ENCODE assay signal across 8 cellular contexts in the genomic region with DNA sequence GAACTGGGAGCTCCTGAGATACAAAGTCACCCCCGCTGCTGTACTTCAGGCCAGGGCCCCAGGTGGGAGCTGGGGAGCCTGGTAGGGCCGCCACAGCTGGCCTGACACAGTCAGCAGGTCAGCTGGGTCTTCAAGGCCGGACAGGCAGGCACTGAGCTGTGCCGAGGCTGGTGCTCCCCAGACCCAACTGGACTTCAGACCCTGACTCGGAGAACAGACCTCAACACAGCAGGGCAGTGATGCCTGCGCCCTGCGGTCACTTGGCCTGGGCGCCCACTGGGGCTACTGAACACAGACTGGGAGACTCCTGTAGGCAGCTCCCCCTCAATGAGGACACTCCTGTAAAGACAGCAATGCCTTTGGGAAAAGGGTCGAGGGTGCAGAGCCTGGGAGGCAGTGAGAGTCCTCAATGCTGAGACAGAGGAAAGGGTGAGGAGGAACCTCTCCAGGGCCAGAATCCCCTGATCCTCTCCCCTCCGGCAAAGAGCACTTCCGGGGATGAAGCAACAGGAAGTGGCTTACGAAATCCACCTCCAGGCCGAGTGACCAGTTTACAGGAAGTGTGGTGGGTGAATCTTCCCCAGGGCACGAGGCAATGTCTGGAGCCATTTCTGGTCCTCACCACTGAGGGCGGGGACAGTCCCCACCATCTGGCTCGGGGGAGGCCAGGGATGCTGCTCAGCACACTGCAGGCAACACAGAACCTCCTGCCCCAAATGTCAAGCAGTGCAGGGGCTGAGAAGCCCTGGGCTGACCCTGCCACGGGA. TPM values are rescaled to one million over a fixed set of nuclear protein-coding genes. Genes with fewer than 3 reads are reported as not detected.
DNase-seq lines count a peak whose midpoint lies in the region; ATAC-seq, FAIRE-seq and TF ChIP-seq lines count a peak whose summit lies in the region.

No MANE protein-coding gene starts in this region.

- H3K4me3 Mint-ChIP-seq in IgD-negative memory B cell: peak overlapping the region in 2 of 4 donors; percentile 68 to 88
- H3K4me3 Mint-ChIP-seq in WTC11: no peak overlapping the region

- TF ChIP-seq CTCF in AG10803 (conservative IDR thresholded peaks at IDR 0.05; ENCODE audit: low read length) (no peak), WTC11 (IDR thresholded peaks at IDR 0.05) (no peak)

- ATAC-seq in WTC11: no peak
- peak; percentile 96 for ATAC-seq in stimulated activated naive CD8-positive, alpha-beta T cell treated with anti-CD3 and anti-CD28 coated beads, Interleukin-15, Interleukin-2, amounts not matched to agents 100 U/mL and 50 U/mL, for 24 hours

- H3K4me1 Mint-ChIP-seq in IgD-negative memory B cell (peaks cover 20 to 46% (median 25%) of the 10 kb centered on the region in 3 donors), WTC11 (peaks cover 28% of the 10 kb centered on the region)

- no peak overlapping the region for H3K4me3 ChIP-seq in AG10803 (ENCODE audit: low read length)
- H3K4me3 ChIP-seq in mesenchymal stem cell (ENCODE audit: insufficient read depth in 1 of 2, low read depth in 1 of 2, low read length in 2 of 2): no peak overlapping the region

- peak overlapping the region in 2 of 3 donors; percentile 76 to 95 for H3K27ac Mint-ChIP-seq in IgD-negative memory B cell
- H3K27ac Mint-ChIP-seq in WTC11: peak overlapping the region; percentile 85

- H2BK5ac ChIP-seq in mesenchymal stem cell (ENCODE audit: low read depth, low read length, poor library complexity, severe bottlenecking): no peak overlapping the region

- H3K36me3 Mint-ChIP-seq in IgD-negative memory B cell: no peaks in the 10 kb centered on the region
- H3K36me3 Mint-ChIP-seq in WTC11: no peaks in the 10 kb centered on the region

- no peak overlapping the region for H2AFZ ChIP-seq in mesenchymal stem cell (ENCODE audit: low read depth, low read length)

- no peaks in the 10 kb centered on the region for H3K9me3 ChIP-seq in mesenchymal stem cell (ENCODE audit: control insufficient read depth, low read length)

- no peak overlapping the region for H3K4me2 ChIP-seq in mesenchymal stem cell (ENCODE audit: low read length, poor library complexity, severe bottlenecking)

- peak overlapping the region; percentile 33 to 98 for H3K4ac ChIP-seq in mesenchymal stem cell (ENCODE audit: low read depth in 1 of 2, low read length in 2 of 2)

- peaks cover 0 to 15% of the 10 kb centered on the region in 2 experiments for H3K36me3 ChIP-seq in mesenchymal stem cell (ENCODE audit: control insufficient read depth in 1 of 2, insufficient read depth in 2 of 2, low read depth in 1 of 2, low read length in 2 of 2)

- peak; percentile 95 for DNase-seq in AG10803 (ENCODE audit: low read depth)
- DNase-seq in GM19239 (ENCODE audit: insufficient read length, low spot score): peak; percentile 85
- DNase-seq in WTC11 (ENCODE audit: low spot score): no peak
- peak; percentile 45 to 55 for DNase-seq in dermis microvascular lymphatic vessel endothelial cell (ENCODE audit: low read depth in 2 of 2)
- DNase-seq in mesenchymal stem cell: peak; percentile 97
- peak; percentile 86 for DNase-seq in stimulated activated naive CD8-positive, alpha-beta T cell treated with anti-CD3 and anti-CD28 coated beads, Interleukin-15, Interleukin-2, amounts not matched to agents 100 U/mL and 50 U/mL, for 24 hours
- DNase-seq in NCI-H748 (lab: John Stamatoyannopoulos, UW; ENCODE audit: unreplicated experiment): no peak

- no peaks in the 10 kb centered on the region for H3K27me3 Mint-ChIP-seq in IgD-negative memory B cell
- H3K27me3 Mint-ChIP-seq in WTC11 (ENCODE audit: low read depth): no peaks in the 10 kb centered on the region

- peak overlapping the region; percentile 37 for H2AK5ac ChIP-seq in mesenchymal stem cell (ENCODE audit: low read length, severe bottlenecking)

- H4K91ac ChIP-seq in mesenchymal stem cell (ENCODE audit: low read length): peak overlapping the region; percentile 99

- peak; percentile 96 for FAIRE-seq in GM19239 (lab: Jason Lieb, UNC)

- H2BK120ac ChIP-seq in mesenchymal stem cell (ENCODE audit: low read depth, low read length): peak overlapping the region; percentile 87

- H3K14ac ChIP-seq in mesenchymal stem cell (ENCODE audit: low read length in 2 of 2): peak overlapping the region in 1 of 2 experiments; percentile 5

- peak overlapping the region; percentile 79 to 90 for H3K18ac ChIP-seq in mesenchymal stem cell (ENCODE audit: low read depth in 1 of 2, low read length in 2 of 2)

- H3K23ac ChIP-seq in mesenchymal stem cell (ENCODE audit: low read length in 2 of 2): no peak overlapping the region

- H2BK12ac ChIP-seq in mesenchymal stem cell (ENCODE audit: low read length in 2 of 2): peak overlapping the region; percentile 86 to 96

- H3K9me3 Mint-ChIP-seq in IgD-negative memory B cell (no peaks in the 10 kb centered on the region), WTC11 (no peaks in the 10 kb centered on the region)

- H3K27ac ChIP-seq in mesenchymal stem cell (ENCODE audit: low read length, poor library complexity, severe bottlenecking): no peak overlapping the region

- H3K4me1 ChIP-seq in mesenchymal stem cell (ENCODE audit: control insufficient read depth, insufficient read depth, low read depth, low read length): peaks cover 51% of the 10 kb centered on the region

- H4K8ac ChIP-seq in mesenchymal stem cell (ENCODE audit: low read length): peak overlapping the region; percentile 93

- 55% methylated on average over 15 of the region's 17 CpGs for WGBS in mesenchymal stem cell

- H3K27me3 ChIP-seq in mesenchymal stem cell (ENCODE audit: control insufficient read depth in 1 of 2, insufficient read depth in 1 of 2, low read length in 2 of 2): no peaks in the 10 kb centered on the region

- peak overlapping the region; percentile 30 for H3K9ac ChIP-seq in mesenchymal stem cell (ENCODE audit: low read length)

- peaks cover 35% of the 10 kb centered on the region for H3K79me1 ChIP-seq in mesenchymal stem cell (replicated peaks; ENCODE audit: low read length, poor library complexity, severe bottlenecking)

- CTCF ChIA-PET in WTC11 (lab: Charles Lee): interaction anchor here (1.4 to 2.1 kb wide), 4 partner anchors 9 to 111 kb away, joined by 5 to 19 read pairs (median 8); no protein-coding TSS in a partner anchor

- no peak overlapping the region for H2BK15ac ChIP-seq in mesenchymal stem cell (ENCODE audit: low read depth, poor library complexity, severe bottlenecking)

- POLR2A ChIA-PET in WTC11 (lab: Charles Lee): no interaction called here

TF ChIP-seq in WTC11, 78 proteins besides CTCF, POLR2A, EP300 and RAD21:
- TF ChIP-seq, protein P1, sequence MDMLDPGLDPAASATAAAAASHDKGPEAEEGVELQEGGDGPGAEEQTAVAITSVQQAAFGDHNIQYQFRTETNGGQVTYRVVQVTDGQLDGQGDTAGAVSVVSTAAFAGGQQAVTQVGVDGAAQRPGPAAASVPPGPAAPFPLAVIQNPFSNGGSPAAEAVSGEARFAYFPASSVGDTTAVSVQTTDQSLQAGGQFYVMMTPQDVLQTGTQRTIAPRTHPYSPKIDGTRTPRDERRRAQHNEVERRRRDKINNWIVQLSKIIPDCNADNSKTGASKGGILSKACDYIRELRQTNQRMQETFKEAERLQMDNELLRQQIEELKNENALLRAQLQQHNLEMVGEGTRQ (CRISPR knock-in tag; IDR thresholded peaks at IDR 0.05): no peak
- TF ChIP-seq GABPB1 (CRISPR knock-in tag; IDR thresholded peaks at IDR 0.05): peak; percentile 97
- TF ChIP-seq RELA (CRISPR knock-in tag; IDR thresholded peaks at IDR 0.05; ENCODE audit: borderline replicate concordance): no peak

RNA-seq across cellular contexts. Expression of gene ISYNA1, which starts 40.8 kb away (rescaled TPM):
- 17.2 TPM for polyA plus RNA-seq in IgD-negative memory B cell
- 236 to 310 TPM (median 307 TPM) in 3 replicates for total RNA-seq in WTC11 (2021)
- 38.1 and 57.3 TPM in 2 replicates for total RNA-seq in dermis microvascular lymphatic vessel endothelial cell
- polyA plus RNA-seq in mesenchymal stem cell (2013, experiment 1 of 2): 83.2 TPM
- 85.1 TPM for polyA plus RNA-seq in mesenchymal stem cell (2013, experiment 2 of 2)

RNA-seq across cellular contexts. Expression of gene ELL, which starts 43.1 kb away (rescaled TPM):
- 19.7 TPM for polyA plus RNA-seq in IgD-negative memory B cell
- total RNA-seq in WTC11 (2021) (11.6 to 17.3 TPM (median 13.1 TPM) in 3 replicates), dermis microvascular lymphatic vessel endothelial cell (9.0 and 12.3 TPM in 2 replicates)
- polyA plus RNA-seq in mesenchymal stem cell (2013, experiment 1 of 2): 9.8 TPM
- polyA plus RNA-seq in mesenchymal stem cell (2013, experiment 2 of 2): 9.8 TPM

RNA-seq across cellular contexts. Expression of gene SSBP4, which starts 59.5 kb away (rescaled TPM):
- 97.4 TPM for polyA plus RNA-seq in IgD-negative memory B cell
- total RNA-seq in WTC11 (2021) (44.5 to 51.2 TPM (median 47.4 TPM) in 3 replicates), dermis microvascular lymphatic vessel endothelial cell (33.9 and 53.5 TPM in 2 replicates)
- polyA plus RNA-seq in mesenchymal stem cell (2013, experiment 1 of 2): 88.5 TPM
- polyA plus RNA-seq in mesenchymal stem cell (2013, experiment 2 of 2): 97.4 TPM

Comparison
In these comparisons a context has a peak if more than half of its experiments do, and no peak if none do; other contexts are left out.
1. DNase-seq: peak in AG10803 (single experiment), GM19239 (single experiment), dermis microvascular lymphatic vessel endothelial cell (2 of 2), mesenchymal stem cell (single experiment) and stimulated activated naive CD8-positive, alpha-beta T cell treated with anti-CD3 and anti-CD28 coated beads, Interleukin-15, Interleukin-2, amounts not matched to agents 100 U/mL and 50 U/mL, for 24 hours (single experiment); none in WTC11 (single experiment) and NCI-H748 (single experiment).